Comparison of ENCODE assay signal across 1 cellular context in the genomic region with DNA sequence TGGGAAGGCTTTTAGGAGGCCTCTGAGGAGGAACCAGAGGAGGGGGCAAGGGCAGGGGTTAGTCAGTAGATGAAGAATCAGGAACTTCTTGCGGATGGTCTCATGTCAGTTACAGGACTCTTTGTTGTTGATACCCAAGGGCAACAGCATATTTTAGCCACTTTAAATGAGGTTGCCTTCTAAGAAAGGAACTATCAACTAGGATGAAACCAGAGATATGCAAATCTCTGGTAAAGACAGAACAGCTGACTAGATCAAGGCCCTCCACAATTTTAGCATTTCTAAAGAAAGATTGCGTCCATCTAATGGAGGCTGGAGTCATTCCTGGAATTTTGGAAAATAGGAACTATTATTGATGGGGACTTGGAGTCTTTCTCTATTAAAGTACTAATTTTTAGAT.
TF ChIP-seq lines count a peak whose summit lies in the region.

No MANE protein-coding gene starts in this region.

TF ChIP-seq in GM12878, 131 proteins besides CTCF, POLR2A, EP300 and RAD21 (continued from another document):
- TF ChIP-seq, protein P1, sequence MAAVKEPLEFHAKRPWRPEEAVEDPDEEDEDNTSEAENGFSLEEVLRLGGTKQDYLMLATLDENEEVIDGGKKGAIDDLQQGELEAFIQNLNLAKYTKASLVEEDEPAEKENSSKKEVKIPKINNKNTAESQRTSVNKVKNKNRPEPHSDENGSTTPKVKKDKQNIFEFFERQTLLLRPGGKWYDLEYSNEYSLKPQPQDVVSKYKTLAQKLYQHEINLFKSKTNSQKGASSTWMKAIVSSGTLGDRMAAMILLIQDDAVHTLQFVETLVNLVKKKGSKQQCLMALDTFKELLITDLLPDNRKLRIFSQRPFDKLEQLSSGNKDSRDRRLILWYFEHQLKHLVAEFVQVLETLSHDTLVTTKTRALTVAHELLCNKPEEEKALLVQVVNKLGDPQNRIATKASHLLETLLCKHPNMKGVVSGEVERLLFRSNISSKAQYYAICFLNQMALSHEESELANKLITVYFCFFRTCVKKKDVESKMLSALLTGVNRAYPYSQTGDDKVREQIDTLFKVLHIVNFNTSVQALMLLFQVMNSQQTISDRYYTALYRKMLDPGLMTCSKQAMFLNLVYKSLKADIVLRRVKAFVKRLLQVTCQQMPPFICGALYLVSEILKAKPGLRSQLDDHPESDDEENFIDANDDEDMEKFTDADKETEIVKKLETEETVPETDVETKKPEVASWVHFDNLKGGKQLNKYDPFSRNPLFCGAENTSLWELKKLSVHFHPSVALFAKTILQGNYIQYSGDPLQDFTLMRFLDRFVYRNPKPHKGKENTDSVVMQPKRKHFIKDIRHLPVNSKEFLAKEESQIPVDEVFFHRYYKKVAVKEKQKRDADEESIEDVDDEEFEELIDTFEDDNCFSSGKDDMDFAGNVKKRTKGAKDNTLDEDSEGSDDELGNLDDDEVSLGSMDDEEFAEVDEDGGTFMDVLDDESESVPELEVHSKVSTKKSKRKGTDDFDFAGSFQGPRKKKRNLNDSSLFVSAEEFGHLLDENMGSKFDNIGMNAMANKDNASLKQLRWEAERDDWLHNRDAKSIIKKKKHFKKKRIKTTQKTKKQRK (IDR thresholded peaks at IDR 0.05; ENCODE audit: low read depth, low read length): no peak
- TF ChIP-seq CREB1 (IDR thresholded peaks at IDR 0.05; ENCODE audit: low read depth) (no peak), ZNF217 (IDR thresholded peaks at IDR 0.05) (no peak), RFX5 (IDR thresholded peaks at IDR 0.05; ENCODE audit: low read depth, low read length) (no peak), BACH1 (IDR thresholded peaks at IDR 0.05; ENCODE audit: borderline replicate concordance) (no peak), SUZ12 (IDR thresholded peaks at IDR 0.05; ENCODE audit: unreplicated experiment) (no peak), ASH2L (IDR thresholded peaks at IDR 0.05; ENCODE audit: borderline replicate concordance, low read depth) (no peak), SREBF2 (IDR thresholded peaks at IDR 0.05; ENCODE audit: low read length) (no peak), BRCA1 (IDR thresholded peaks at IDR 0.05; ENCODE audit: low read depth, low read length) (no peak), TBL1XR1 (IDR thresholded peaks at IDR 0.05; ENCODE audit: low read depth, low read length) (no peak), NFYA (IDR thresholded peaks at IDR 0.05; ENCODE audit: borderline replicate concordance, low read depth, low read length) (no peak)
- TF ChIP-seq, protein P2, sequence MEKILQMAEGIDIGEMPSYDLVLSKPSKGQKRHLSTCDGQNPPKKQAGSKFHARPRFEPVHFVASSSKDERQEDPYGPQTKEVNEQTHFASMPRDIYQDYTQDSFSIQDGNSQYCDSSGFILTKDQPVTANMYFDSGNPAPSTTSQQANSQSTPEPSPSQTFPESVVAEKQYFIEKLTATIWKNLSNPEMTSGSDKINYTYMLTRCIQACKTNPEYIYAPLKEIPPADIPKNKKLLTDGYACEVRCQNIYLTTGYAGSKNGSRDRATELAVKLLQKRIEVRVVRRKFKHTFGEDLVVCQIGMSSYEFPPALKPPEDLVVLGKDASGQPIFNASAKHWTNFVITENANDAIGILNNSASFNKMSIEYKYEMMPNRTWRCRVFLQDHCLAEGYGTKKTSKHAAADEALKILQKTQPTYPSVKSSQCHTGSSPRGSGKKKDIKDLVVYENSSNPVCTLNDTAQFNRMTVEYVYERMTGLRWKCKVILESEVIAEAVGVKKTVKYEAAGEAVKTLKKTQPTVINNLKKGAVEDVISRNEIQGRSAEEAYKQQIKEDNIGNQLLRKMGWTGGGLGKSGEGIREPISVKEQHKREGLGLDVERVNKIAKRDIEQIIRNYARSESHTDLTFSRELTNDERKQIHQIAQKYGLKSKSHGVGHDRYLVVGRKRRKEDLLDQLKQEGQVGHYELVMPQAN (conservative IDR thresholded peaks at IDR 0.05): no peak
- TF ChIP-seq, protein P3, sequence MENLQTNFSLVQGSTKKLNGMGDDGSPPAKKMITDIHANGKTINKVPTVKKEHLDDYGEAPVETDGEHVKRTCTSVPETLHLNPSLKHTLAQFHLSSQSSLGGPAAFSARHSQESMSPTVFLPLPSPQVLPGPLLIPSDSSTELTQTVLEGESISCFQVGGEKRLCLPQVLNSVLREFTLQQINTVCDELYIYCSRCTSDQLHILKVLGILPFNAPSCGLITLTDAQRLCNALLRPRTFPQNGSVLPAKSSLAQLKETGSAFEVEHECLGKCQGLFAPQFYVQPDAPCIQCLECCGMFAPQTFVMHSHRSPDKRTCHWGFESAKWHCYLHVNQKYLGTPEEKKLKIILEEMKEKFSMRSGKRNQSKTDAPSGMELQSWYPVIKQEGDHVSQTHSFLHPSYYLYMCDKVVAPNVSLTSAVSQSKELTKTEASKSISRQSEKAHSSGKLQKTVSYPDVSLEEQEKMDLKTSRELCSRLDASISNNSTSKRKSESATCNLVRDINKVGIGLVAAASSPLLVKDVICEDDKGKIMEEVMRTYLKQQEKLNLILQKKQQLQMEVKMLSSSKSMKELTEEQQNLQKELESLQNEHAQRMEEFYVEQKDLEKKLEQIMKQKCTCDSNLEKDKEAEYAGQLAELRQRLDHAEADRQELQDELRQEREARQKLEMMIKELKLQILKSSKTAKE (IDR thresholded peaks at IDR 0.05; ENCODE audit: low read depth, poor library complexity, severe bottlenecking): no peak
- TF ChIP-seq, protein P4, sequence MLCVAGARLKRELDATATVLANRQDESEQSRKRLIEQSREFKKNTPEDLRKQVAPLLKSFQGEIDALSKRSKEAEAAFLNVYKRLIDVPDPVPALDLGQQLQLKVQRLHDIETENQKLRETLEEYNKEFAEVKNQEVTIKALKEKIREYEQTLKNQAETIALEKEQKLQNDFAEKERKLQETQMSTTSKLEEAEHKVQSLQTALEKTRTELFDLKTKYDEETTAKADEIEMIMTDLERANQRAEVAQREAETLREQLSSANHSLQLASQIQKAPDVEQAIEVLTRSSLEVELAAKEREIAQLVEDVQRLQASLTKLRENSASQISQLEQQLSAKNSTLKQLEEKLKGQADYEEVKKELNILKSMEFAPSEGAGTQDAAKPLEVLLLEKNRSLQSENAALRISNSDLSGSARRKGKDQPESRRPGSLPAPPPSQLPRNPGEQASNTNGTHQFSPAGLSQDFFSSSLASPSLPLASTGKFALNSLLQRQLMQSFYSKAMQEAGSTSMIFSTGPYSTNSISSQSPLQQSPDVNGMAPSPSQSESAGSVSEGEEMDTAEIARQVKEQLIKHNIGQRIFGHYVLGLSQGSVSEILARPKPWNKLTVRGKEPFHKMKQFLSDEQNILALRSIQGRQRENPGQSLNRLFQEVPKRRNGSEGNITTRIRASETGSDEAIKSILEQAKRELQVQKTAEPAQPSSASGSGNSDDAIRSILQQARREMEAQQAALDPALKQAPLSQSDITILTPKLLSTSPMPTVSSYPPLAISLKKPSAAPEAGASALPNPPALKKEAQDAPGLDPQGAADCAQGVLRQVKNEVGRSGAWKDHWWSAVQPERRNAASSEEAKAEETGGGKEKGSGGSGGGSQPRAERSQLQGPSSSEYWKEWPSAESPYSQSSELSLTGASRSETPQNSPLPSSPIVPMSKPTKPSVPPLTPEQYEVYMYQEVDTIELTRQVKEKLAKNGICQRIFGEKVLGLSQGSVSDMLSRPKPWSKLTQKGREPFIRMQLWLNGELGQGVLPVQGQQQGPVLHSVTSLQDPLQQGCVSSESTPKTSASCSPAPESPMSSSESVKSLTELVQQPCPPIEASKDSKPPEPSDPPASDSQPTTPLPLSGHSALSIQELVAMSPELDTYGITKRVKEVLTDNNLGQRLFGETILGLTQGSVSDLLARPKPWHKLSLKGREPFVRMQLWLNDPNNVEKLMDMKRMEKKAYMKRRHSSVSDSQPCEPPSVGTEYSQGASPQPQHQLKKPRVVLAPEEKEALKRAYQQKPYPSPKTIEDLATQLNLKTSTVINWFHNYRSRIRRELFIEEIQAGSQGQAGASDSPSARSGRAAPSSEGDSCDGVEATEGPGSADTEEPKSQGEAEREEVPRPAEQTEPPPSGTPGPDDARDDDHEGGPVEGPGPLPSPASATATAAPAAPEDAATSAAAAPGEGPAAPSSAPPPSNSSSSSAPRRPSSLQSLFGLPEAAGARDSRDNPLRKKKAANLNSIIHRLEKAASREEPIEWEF (IDR thresholded peaks at IDR 0.05; ENCODE audit: insufficient replicate concordance, low read depth, low read length): no peak
- TF ChIP-seq, protein P5, sequence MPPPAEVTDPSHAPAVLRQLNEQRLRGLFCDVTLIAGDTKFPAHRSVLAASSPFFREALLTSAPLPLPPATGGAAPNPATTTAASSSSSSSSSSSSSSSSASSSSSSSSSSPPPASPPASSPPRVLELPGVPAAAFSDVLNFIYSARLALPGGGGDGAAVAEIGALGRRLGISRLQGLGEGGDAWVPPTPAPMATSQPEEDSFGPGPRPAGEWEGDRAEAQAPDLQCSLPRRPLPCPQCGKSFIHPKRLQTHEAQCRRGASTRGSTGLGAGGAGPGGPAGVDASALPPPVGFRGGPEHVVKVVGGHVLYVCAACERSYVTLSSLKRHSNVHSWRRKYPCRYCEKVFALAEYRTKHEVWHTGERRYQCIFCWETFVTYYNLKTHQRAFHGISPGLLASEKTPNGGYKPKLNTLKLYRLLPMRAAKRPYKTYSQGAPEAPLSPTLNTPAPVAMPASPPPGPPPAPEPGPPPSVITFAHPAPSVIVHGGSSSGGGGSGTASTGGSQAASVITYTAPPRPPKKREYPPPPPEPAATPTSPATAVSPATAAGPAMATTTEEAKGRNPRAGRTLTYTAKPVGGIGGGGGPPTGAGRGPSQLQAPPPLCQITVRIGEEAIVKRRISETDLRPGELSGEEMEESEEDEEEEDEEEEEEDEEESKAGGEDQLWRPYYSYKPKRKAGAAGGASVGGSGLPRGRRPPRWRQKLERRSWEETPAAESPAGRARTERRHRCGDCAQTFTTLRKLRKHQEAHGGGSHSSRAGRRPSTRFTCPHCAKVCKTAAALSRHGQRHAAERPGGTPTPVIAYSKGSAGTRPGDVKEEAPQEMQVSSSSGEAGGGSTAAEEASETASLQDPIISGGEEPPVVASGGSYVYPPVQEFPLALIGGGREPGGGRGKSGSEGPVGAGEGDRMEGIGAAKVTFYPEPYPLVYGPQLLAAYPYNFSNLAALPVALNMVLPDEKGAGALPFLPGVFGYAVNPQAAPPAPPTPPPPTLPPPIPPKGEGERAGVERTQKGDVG (CRISPR knock-in tag; IDR thresholded peaks at IDR 0.05): no peak
- TF ChIP-seq, protein P6, sequence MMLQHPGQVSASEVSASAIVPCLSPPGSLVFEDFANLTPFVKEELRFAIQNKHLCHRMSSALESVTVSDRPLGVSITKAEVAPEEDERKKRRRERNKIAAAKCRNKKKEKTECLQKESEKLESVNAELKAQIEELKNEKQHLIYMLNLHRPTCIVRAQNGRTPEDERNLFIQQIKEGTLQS (IDR thresholded peaks at IDR 0.05; ENCODE audit: borderline replicate concordance, extremely low read depth, low read depth, low read length): no peak
